In the genomic region with DNA sequence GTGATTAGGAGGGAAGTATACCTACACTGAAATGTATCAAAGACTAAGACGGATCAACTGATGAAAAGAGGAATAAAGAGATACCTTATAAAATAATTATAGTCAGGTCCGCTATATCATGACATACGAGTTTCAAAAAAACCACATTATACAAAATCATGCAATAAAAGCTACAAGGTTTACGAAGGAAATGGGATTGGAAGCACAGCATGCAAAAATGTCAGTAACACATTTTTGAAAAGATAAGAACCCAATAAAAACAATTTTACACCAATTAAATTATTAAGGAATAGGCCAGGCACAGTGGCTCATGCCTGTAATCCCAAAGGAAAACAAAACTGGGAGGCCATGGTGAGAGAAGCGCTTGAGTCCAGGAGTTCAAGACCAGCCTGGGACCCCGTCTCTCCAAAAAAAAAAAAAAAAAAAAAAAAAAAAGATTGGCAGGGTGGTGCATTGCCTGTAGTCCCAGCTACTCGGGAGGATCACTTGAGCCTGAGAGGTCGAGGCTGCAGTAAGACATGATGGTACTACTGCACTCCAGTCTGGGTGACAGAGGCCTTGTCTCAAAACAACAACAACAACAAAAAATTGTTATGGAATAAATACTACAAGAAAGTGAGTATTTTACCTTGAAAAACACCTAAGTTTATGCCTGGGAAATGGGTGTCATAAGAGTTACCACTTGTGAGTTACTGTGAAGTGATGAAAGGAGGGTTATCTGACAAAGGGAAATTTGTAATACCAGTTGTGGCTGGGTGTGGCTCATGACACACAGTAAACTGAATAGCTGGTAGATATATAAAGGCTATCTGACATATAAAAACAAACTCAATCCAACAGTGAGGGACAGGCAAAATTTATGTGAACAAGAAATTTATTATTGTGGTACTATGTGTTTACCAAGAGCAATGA, we compare ENCODE assay signal across 14 cellular contexts. TPM values are rescaled to one million over a fixed set of nuclear protein-coding genes. Genes with fewer than 3 reads are reported as not detected.
A peak's percentile ranks its signal among the peaks of the same experiment; 100 is the strongest.
DNase-seq lines count a peak whose midpoint lies in the region; ATAC-seq and TF ChIP-seq lines count a peak whose summit lies in the region.
"Had no signal": no experiment of that assay in that cellular context is flagged by ENCODE, and none has a peak within 500 bp of the region (broad histone marks: within the 10 kb centered on the region; RNA-seq: fewer than 3 reads in every experiment).

No MANE protein-coding gene starts in this region.

- peaks cover 48% of the 10 kb centered on the region for H3K36me3 Mint-ChIP-seq in T-helper 2 cell treated with Interferon-gamma antibody and Interleukin-4, amounts not matched to agents 5 μg/mL and 100 μg/mL, for 36 hours (ENCODE audit: low read depth)

- no peak overlapping the region for H3K27ac ChIP-seq in body of pancreas
- H3K27ac ChIP-seq: coronary artery, right atrium auricular region, WERI-Rb-1 had no signal

- no peak for TF ChIP-seq CTCF in fibroblast of mammary gland (conservative IDR thresholded peaks at IDR 0.05; ENCODE audit: control insufficient read depth, insufficient read depth, low read depth, low read length)
- no peak for TF ChIP-seq CTCF in body of pancreas (IDR thresholded peaks at IDR 0.05)

- intact Hi-C loops in body of pancreas (cut with DNase I), result no loop called here

- H3K9me3 ChIP-seq in body of pancreas, result no peaks in the 10 kb centered on the region
- H3K9me3 ChIP-seq: right atrium auricular region had no signal

- no peaks in the 10 kb centered on the region for H3K27me3 ChIP-seq in body of pancreas
- H3K27me3 ChIP-seq: right atrium auricular region had no signal

- H3K4me1 ChIP-seq in body of pancreas, result peaks cover 53% of the 10 kb centered on the region

- H3K27me3 Mint-ChIP-seq in T-helper 2 cell treated with Interferon-gamma antibody and Interleukin-4, amounts not matched to agents 5 μg/mL and 100 μg/mL, for 36 hours (ENCODE audit: low read depth), result no peaks in the 10 kb centered on the region

- DNase-seq in stimulated activated CD4-positive, alpha-beta T cell treated with anti-CD3 and anti-CD28 coated beads, Interleukin-15, amount 100 ng/mL, for 24 hours, result peak; percentile 19
- DNase-seq in stimulated activated CD4-positive, alpha-beta T cell treated with anti-CD3 and anti-CD28 coated beads, Interleukin-12 subunit alpha, Interleukin-12 subunit beta, amount 100 ng/mL, for 4 hours, result no peak
- no peak for DNase-seq in T-helper 2 cell treated with Interferon-gamma antibody and Interleukin-4, amounts not matched to agents 5 μg/mL and 100 μg/mL, for 36 hours (ENCODE audit: low spot score)
- peak; percentile 34 for DNase-seq in fibroblast of mammary gland (ENCODE audit: low read depth)
- DNase-seq in NCI-H146 (lab: John Stamatoyannopoulos, UW), result no peak
- no peak for DNase-seq in medulla oblongata (ENCODE audit: extremely low spot score)
- no peak for DNase-seq in GM19238 (ENCODE audit: insufficient read length, low spot score)
- DNase-seq in body of pancreas, result no peak
- DNase-seq: HCEC 1CT, NCI-H524 treated with DMSO at 0.1 percent for 48 hours, SHP77, WERI-Rb-1 had no signal

- no peaks in the 10 kb centered on the region for H3K36me3 ChIP-seq in body of pancreas (replicated peaks in 1 of 2; ENCODE audit: insufficient read depth in 1 of 2, low read depth in 2 of 2)
- H3K36me3 ChIP-seq: right atrium auricular region, WERI-Rb-1 had no signal

- no peak overlapping the region for H3K4me3 ChIP-seq in fibroblast of mammary gland (ENCODE audit: control insufficient read depth, low read depth, low read length)
- H3K4me3 ChIP-seq in body of pancreas, result no peak overlapping the region
- H3K4me3 ChIP-seq: coronary artery, right atrium auricular region had no signal

- ATAC-seq in body of pancreas, result no peak

- H3K4me3 Mint-ChIP-seq in T-helper 2 cell treated with Interferon-gamma antibody and Interleukin-4, amounts not matched to agents 5 μg/mL and 100 μg/mL, for 36 hours, result peak overlapping the region; percentile 46

- H3K4me1 Mint-ChIP-seq in T-helper 2 cell treated with Interferon-gamma antibody and Interleukin-4, amounts not matched to agents 5 μg/mL and 100 μg/mL, for 36 hours (ENCODE audit: low read depth), result peaks cover 69% of the 10 kb centered on the region

- WGBS in body of pancreas, 2 donors, result 88% methylated on average over 8 of the region's 8 CpGs

- no peak for TF ChIP-seq POLR2A in body of pancreas (IDR thresholded peaks at IDR 0.05)

- H3K9me3 Mint-ChIP-seq in T-helper 2 cell treated with Interferon-gamma antibody and Interleukin-4, amounts not matched to agents 5 μg/mL and 100 μg/mL, for 36 hours, result peaks cover 18% of the 10 kb centered on the region

- peak overlapping the region; percentile 62 for H3K27ac Mint-ChIP-seq in T-helper 2 cell treated with Interferon-gamma antibody and Interleukin-4, amounts not matched to agents 5 μg/mL and 100 μg/mL, for 36 hours

RNA-seq across cellular contexts. Expression of a gene that starts 45.2 kb away (rescaled TPM):
- total RNA-seq in body of pancreas, result 10 to 100 TPM; 14.3 to 26.7 TPM

RNA-seq across cellular contexts. Expression of a gene that starts 51.3 kb away (rescaled TPM):
- total RNA-seq in body of pancreas, result 100 to 1,000 TPM in 1 of 2 donors, 10 to 100 TPM in 1; 52.1 to 164 TPM

Comparison
In these comparisons a context has a peak if more than half of its experiments do, and no peak if none do; other contexts are left out.
1. DNase-seq: peak in stimulated activated CD4-positive, alpha-beta T cell treated with anti-CD3 and anti-CD28 coated beads, Interleukin-15, amount 100 ng/mL, for 24 hours (single experiment) and fibroblast of mammary gland (single experiment); none in stimulated activated CD4-positive, alpha-beta T cell treated with anti-CD3 and anti-CD28 coated beads, Interleukin-12 subunit alpha, Interleukin-12 subunit beta, amount 100 ng/mL, for 4 hours (single experiment), T-helper 2 cell treated with Interferon-gamma antibody and Interleukin-4, amounts not matched to agents 5 μg/mL and 100 μg/mL, for 36 hours (single experiment), NCI-H146 (single experiment), medulla oblongata (single experiment), GM19238 (single experiment) and body of pancreas (0 of 4).